In the genomic region with DNA sequence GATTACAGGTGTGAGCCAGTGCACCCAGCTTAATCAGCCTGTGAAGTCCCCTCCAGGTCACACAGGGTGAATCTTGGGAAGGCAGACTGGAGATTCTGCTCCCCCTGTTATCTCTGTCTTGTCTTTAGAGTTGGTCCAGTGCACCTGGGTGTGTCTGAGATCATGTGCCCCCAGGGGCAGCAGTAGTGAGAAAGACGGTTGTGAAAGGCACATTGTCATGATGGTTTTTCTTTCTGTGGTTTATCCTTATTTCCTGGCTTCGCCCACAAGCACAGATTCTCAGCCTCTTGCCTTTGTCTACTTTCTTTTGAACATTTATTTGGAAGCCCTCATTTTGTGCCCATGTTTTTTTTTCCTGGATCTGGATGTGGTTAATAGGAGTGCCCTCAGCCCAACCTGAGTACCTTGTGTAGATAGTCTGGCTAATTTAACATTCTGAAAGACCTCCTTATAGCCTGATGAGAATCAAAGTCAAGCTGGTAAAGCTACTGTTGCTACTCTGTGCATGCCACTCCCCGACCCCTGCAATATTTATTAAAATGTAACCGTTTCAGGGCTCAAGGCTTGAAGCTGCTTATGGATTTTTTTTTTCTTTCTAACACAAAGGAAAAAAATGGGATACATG, we compare ENCODE assay signal across 8 cellular contexts. TPM values are rescaled to one million over a fixed set of nuclear protein-coding genes. Genes with fewer than 3 reads are reported as not detected.
DNase-seq lines count a peak whose midpoint lies in the region; ATAC-seq and TF ChIP-seq lines count a peak whose summit lies in the region.

No MANE protein-coding gene starts in this region.

- peaks cover 8% of the 10 kb centered on the region for H3K9me3 Mint-ChIP-seq in MCF 10A (ENCODE audit: unreplicated experiment)

- WGBS in aorta, 2 donors: 82 to 88% methylated on average over 4 of the region's 4 CpGs

- no peak overlapping the region for H3K4me3 Mint-ChIP-seq in MCF 10A (ENCODE audit: unreplicated experiment)

- ATAC-seq in GM21717 (IDR thresholded peaks at IDR 0.05; ENCODE audit: unreplicated experiment) (peak; percentile 74), aorta (ENCODE audit: low FRiP score) (no peak), GM19035 (IDR thresholded peaks at IDR 0.05; ENCODE audit: unreplicated experiment) (no peak)

- H3K27me3 Mint-ChIP-seq in MCF 10A (ENCODE audit: insufficient read depth, unreplicated experiment): no peaks in the 10 kb centered on the region

- no peaks in the 10 kb centered on the region for H3K36me3 Mint-ChIP-seq in MCF 10A (ENCODE audit: insufficient read depth, unreplicated experiment)

- CTCF ChIA-PET in MCF 10A (lab: Yijun Ruan, JAX): interaction anchor here (0.6 to 1.1 kb wide), 4 partner anchors 8 to 73 kb away, joined by 4 to 5 read pairs (median 4); no protein-coding TSS in a partner anchor

- H3K4me1 Mint-ChIP-seq in MCF 10A (ENCODE audit: insufficient read depth, unreplicated experiment): peaks cover 51% of the 10 kb centered on the region

- H3K36me3 ChIP-seq in aorta (ENCODE audit: control insufficient read depth in 1 of 2, insufficient read depth in 2 of 2, low read length in 1 of 2): no peaks in the 10 kb centered on the region

- no peaks in the 10 kb centered on the region for H3K27me3 ChIP-seq in aorta (ENCODE audit: control insufficient read depth in 1 of 2, insufficient read depth in 2 of 2, low read length in 1 of 2)

- intact Hi-C loops in MCF 10A (cut with micrococcal nuclease): loop anchor here (2.0 kb wide), 1 partner anchor 22 kb away; no protein-coding TSS in a partner anchor
- intact Hi-C loops in aorta (cut with DNase I): no loop called here

- H3K27ac Mint-ChIP-seq in MCF 10A (ENCODE audit: low read depth, unreplicated experiment): peak overlapping the region; percentile 61

- no TSS peak for BruUV-seq in MCF 10A (replicated peaks; lab: Mats Ljungman, UMichigan)

- H3K4me3 ChIP-seq in GM12864 (ENCODE audit: low read depth, low read length) (no peak overlapping the region), aorta (ENCODE audit: low read length in 2 of 2) (no peak overlapping the region)

- DNase-seq in GM12864 (ENCODE audit: low read depth): no peak
- peak; percentile 89 for DNase-seq in LHCN-M2 (ENCODE audit: low read depth)
- peak; percentile 94 for DNase-seq in MCF 10A (ENCODE audit: unreplicated experiment)
- DNase-seq in activated gamma-delta T cell treated with Interleukin-2 at 50 U/mL for 16 hours: no peak
- DNase-seq in substantia nigra (lab: John Stamatoyannopoulos, UW): no peak
- no peak for DNase-seq in aorta

- no peaks in the 10 kb centered on the region for H3K9me3 ChIP-seq in aorta (ENCODE audit: control insufficient read depth, low read length)

- POLR2A ChIA-PET in MCF 10A (lab: Yijun Ruan, JAX): no interaction called here

- no peak overlapping the region for H3K27ac ChIP-seq in substantia nigra (ENCODE audit: low read depth, low read length, poor library complexity, severe bottlenecking)
- H3K27ac ChIP-seq in aorta (ENCODE audit: low read depth in 1 of 2, low read length in 2 of 2): no peak overlapping the region

- peaks cover 2 to 3% of the 10 kb centered on the region in 2 donors for H3K4me1 ChIP-seq in aorta (ENCODE audit: control insufficient read depth in 1 of 2, insufficient read depth in 2 of 2, low read length in 2 of 2)

- TF ChIP-seq CTCF in GM12864 (IDR thresholded peaks at IDR 0.05; ENCODE audit: low read depth, low read length, missing control alignments) (peak; percentile 6), MCF 10A (IDR thresholded peaks at IDR 0.05; ENCODE audit: unreplicated experiment) (no peak)

RNA-seq across cellular contexts. Expression of a gene that starts 23.7 kb away (rescaled TPM):
- total RNA-seq in LHCN-M2 (2014; rRNA removed) (113 and 124 TPM in 2 replicates), MCF 10A (2022) (108 and 144 TPM in 2 replicates), aorta (10 to 100 TPM; 27.2 to 31.1 TPM)
- polyA plus RNA-seq in LHCN-M2 (2012): 107 TPM
- polyA plus RNA-seq in aorta: 10 to 100 TPM in 1 of 2 donors, 1 to 10 TPM in 1; 7.2 to 12.6 TPM

Comparison
In these comparisons a context has a peak if more than half of its experiments do, and no peak if none do; other contexts are left out.
1. DNase-seq: peak in LHCN-M2 (single experiment) and MCF 10A (single experiment); none in GM12864 (single experiment), activated gamma-delta T cell treated with Interleukin-2 at 50 U/mL for 16 hours (single experiment), substantia nigra (0 of 49) and aorta (0 of 2).